1 cellular context compared by ENCODE assay signal in the genomic region with DNA sequence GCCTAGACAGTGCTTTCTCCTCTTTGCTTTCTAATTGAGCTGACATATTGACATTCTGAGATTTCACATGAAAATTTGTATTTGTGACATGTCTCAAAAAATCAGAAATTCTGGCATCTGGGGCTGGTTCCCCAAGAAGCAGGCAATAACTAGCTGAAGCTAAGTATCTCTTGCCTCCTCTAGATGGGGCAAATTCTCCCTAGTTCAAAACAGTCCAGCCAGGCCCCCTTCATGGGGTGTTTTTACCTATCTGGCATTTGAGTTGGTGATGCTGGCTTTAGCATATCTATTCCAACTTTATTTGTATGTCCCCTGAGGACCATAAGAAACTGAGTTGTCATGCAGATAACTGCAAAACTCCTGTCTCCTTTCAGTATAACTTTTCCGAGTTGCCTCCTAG.
TF ChIP-seq lines count a peak whose summit lies in the region.

No MANE protein-coding gene starts in this region.

TF ChIP-seq in GM23338, 12 proteins besides CTCF, POLR2A, EP300 and RAD21:
- TF ChIP-seq CREB1 (CRISPR knock-in tag; IDR thresholded peaks at IDR 0.05; ENCODE audit: low read depth) (no peak), STAT1 (IDR thresholded peaks at IDR 0.05; ENCODE audit: unreplicated experiment) (no peak), JUNB (IDR thresholded peaks at IDR 0.05; ENCODE audit: unreplicated experiment) (no peak), ZNF331 (CRISPR knock-in tag; IDR thresholded peaks at IDR 0.05; ENCODE audit: low read depth) (no peak), ETS1 (IDR thresholded peaks at IDR 0.05) (no peak), ZNF462 (CRISPR knock-in tag; IDR thresholded peaks at IDR 0.05) (no peak), EZH2 (IDR thresholded peaks at IDR 0.05; ENCODE audit: low read depth, unreplicated experiment) (no peak), ZNF114 (CRISPR knock-in tag; IDR thresholded peaks at IDR 0.05) (no peak), EZH2phosphoT487 (IDR thresholded peaks at IDR 0.05; ENCODE audit: unreplicated experiment) (no peak), POLR2AphosphoS5 (IDR thresholded peaks at IDR 0.05; ENCODE audit: low read depth) (no peak), NANOG (IDR thresholded peaks at IDR 0.05; ENCODE audit: borderline replicate concordance) (no peak)
- TF ChIP-seq, protein P1, sequence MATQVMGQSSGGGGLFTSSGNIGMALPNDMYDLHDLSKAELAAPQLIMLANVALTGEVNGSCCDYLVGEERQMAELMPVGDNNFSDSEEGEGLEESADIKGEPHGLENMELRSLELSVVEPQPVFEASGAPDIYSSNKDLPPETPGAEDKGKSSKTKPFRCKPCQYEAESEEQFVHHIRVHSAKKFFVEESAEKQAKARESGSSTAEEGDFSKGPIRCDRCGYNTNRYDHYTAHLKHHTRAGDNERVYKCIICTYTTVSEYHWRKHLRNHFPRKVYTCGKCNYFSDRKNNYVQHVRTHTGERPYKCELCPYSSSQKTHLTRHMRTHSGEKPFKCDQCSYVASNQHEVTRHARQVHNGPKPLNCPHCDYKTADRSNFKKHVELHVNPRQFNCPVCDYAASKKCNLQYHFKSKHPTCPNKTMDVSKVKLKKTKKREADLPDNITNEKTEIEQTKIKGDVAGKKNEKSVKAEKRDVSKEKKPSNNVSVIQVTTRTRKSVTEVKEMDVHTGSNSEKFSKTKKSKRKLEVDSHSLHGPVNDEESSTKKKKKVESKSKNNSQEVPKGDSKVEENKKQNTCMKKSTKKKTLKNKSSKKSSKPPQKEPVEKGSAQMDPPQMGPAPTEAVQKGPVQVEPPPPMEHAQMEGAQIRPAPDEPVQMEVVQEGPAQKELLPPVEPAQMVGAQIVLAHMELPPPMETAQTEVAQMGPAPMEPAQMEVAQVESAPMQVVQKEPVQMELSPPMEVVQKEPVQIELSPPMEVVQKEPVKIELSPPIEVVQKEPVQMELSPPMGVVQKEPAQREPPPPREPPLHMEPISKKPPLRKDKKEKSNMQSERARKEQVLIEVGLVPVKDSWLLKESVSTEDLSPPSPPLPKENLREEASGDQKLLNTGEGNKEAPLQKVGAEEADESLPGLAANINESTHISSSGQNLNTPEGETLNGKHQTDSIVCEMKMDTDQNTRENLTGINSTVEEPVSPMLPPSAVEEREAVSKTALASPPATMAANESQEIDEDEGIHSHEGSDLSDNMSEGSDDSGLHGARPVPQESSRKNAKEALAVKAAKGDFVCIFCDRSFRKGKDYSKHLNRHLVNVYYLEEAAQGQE (IDR thresholded peaks at IDR 0.05; ENCODE audit: unreplicated experiment): no peak
TF ChIP-seq in GM23338: peak in this region for 0.
